11 cellular contexts compared by ENCODE assay signal in the genomic region with DNA sequence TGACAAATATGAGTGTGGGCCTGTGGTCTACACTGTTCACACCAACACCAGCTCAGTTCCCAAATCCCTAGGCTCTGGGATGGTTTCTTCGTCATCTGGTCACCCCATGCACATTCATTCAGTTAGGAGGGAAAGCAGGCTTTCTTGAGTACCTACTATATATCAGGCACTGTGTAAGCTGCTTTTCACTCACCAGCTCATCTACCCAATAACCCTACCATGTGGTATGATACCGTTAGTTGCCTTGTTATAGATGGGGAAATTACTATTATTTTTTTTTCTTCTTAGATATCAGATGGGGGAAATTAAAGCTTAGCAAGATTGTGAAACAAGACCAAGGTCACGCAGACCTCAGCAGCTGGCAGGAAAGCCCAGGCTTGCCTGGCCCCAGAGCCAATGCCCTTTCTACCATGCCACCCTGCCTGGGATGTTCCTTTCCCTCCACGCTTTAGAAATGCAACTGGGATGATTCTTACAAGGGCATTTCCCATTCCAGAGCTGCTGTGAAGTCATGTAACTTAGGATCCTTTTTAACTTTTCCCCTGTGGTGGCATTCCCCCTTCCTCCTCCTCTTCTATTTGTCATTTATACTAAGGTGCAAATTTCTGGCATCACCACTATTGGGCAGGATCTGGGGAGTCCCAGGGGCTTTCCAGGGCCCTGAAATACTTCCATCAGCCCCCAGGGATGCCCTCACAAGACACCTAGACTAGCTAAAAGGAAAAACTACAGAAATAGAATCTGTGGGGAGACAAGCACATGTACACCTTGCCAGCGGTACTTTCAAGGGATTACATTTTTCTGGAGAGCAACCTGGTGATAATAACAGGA.
A peak's percentile ranks its signal among the peaks of the same experiment; 100 is the strongest.
DNase-seq lines count a peak whose midpoint lies in the region; ATAC-seq and TF ChIP-seq lines count a peak whose summit lies in the region.
"Had no signal": no experiment of that assay in that cellular context is flagged by ENCODE, and none has a peak within 500 bp of the region (broad histone marks: within the 10 kb centered on the region; RNA-seq: fewer than 3 reads in every experiment).

No MANE protein-coding gene starts in this region.

- H3K9me3 ChIP-seq in breast epithelium (no peaks in the 10 kb centered on the region), mammary epithelial cell (replicated peaks; ENCODE audit: insufficient read depth, low read length) (no peaks in the 10 kb centered on the region), right lobe of liver (no peaks in the 10 kb centered on the region), subcutaneous abdominal adipose tissue (ENCODE audit: control insufficient read depth in 5 of 5, low read length in 5 of 5) (no peaks in the 10 kb centered on the region)
- H3K9me3 ChIP-seq: BE2C had no signal

- dilution Hi-C loops in mammary epithelial cell (cut with HindIII; ENCODE audit: low sequenced_read_pairs): loop anchor here (25.0 kb wide), 1 partner anchor 488 kb away; no protein-coding TSS in a partner anchor

- no peak overlapping the region for H3K4me2 ChIP-seq in mammary epithelial cell (ENCODE audit: insufficient read depth, low read depth, low read length)

- TF ChIP-seq CTCF in breast epithelium (IDR thresholded peaks at IDR 0.05): no peak
- no peak for TF ChIP-seq CTCF in mammary epithelial cell (conservative IDR thresholded peaks at IDR 0.05 in 1 of 2, IDR thresholded peaks at IDR 0.05 in 1 of 2; ENCODE audit: extremely low read depth in 1 of 2, insufficient read depth in 1 of 2, low read depth in 1 of 2, low read length in 2 of 2)
- no peak for TF ChIP-seq CTCF in right lobe of liver (IDR thresholded peaks at IDR 0.05)

- H3K9me3 Mint-ChIP-seq in T-helper 2 cell treated with Interferon-gamma antibody and Interleukin-4, amounts not matched to agents 5 μg/mL and 100 μg/mL, for 36 hours: no peaks in the 10 kb centered on the region

- H2AFZ ChIP-seq in mammary epithelial cell (ENCODE audit: low read depth, low read length): no peak overlapping the region

- no peaks in the 10 kb centered on the region for H3K79me2 ChIP-seq in mammary epithelial cell (ENCODE audit: insufficient read depth, low read length)

- H3K4me3 Mint-ChIP-seq in T-helper 2 cell treated with Interferon-gamma antibody and Interleukin-4, amounts not matched to agents 5 μg/mL and 100 μg/mL, for 36 hours: no peak overlapping the region

- intact Hi-C loops in breast epithelium (cut with DNase I; ENCODE audit: low total_unique reads): no loop called here
- intact Hi-C loops in mammary epithelial cell (cut with micrococcal nuclease): no loop called here
- intact Hi-C loops in right lobe of liver (cut with DNase I): no loop called here

- peaks cover 58% of the 10 kb centered on the region for H3K4me1 Mint-ChIP-seq in T-helper 2 cell treated with Interferon-gamma antibody and Interleukin-4, amounts not matched to agents 5 μg/mL and 100 μg/mL, for 36 hours (ENCODE audit: low read depth)

- H3K9ac ChIP-seq in mammary epithelial cell (ENCODE audit: insufficient read depth, low read length) (no peak overlapping the region), subcutaneous abdominal adipose tissue (ENCODE audit: low read length in 5 of 5) (peak overlapping the region in 1 of 5 donors; percentile 11)

- H3K27me3 ChIP-seq in breast epithelium (no peaks in the 10 kb centered on the region), mammary epithelial cell (ENCODE audit: insufficient read depth, low read length) (no peaks in the 10 kb centered on the region), right lobe of liver (no peaks in the 10 kb centered on the region), subcutaneous abdominal adipose tissue (ENCODE audit: control insufficient read depth in 5 of 5, insufficient read depth in 4 of 5, low read length in 5 of 5) (no peaks in the 10 kb centered on the region)
- H3K27me3 ChIP-seq: BE2C had no signal

- ATAC-seq in right lobe of liver (peak; percentile 38 to 58 (median 43)), HG03095 (IDR thresholded peaks at IDR 0.05; ENCODE audit: unreplicated experiment) (no peak), HG02759 (IDR thresholded peaks at IDR 0.05; ENCODE audit: unreplicated experiment) (no peak)

- TF ChIP-seq POLR2A in breast epithelium (IDR thresholded peaks at IDR 0.05): no peak
- TF ChIP-seq POLR2A in right lobe of liver (IDR thresholded peaks at IDR 0.05): no peak

- 56% methylated on average over 5 of the region's 5 CpGs for WGBS in mammary epithelial cell (ENCODE audit: low coverage, missing lambda C conversion rate)
- WGBS in right lobe of liver (ENCODE audit: insufficient coverage, low coverage, low lambda C conversion rate, missing lambda C conversion rate): 30% methylated on average over 5 of the region's 5 CpGs

- H4K20me1 ChIP-seq in mammary epithelial cell (ENCODE audit: insufficient read depth, low read length): no peaks in the 10 kb centered on the region

- peaks cover 28% of the 10 kb centered on the region for H3K36me3 Mint-ChIP-seq in T-helper 2 cell treated with Interferon-gamma antibody and Interleukin-4, amounts not matched to agents 5 μg/mL and 100 μg/mL, for 36 hours (ENCODE audit: low read depth)

- CTCF ChIA-PET in mammary epithelial cell (lab: Charles Lee; ENCODE audit: low non-redundant PET): no interaction called here

- H3K36me3 ChIP-seq in breast epithelium: no peaks in the 10 kb centered on the region
- H3K36me3 ChIP-seq in mammary epithelial cell (ENCODE audit: insufficient read depth, low read length): no peaks in the 10 kb centered on the region
- H3K36me3 ChIP-seq in right lobe of liver: no peaks in the 10 kb centered on the region
- no peaks in the 10 kb centered on the region for H3K36me3 ChIP-seq in subcutaneous abdominal adipose tissue (ENCODE audit: control insufficient read depth in 5 of 5, insufficient read depth in 5 of 5, low read length in 5 of 5)
- H3K36me3 ChIP-seq: BE2C had no signal

- DNase-seq in breast epithelium (ENCODE audit: low spot score in 2 of 2) (no peak), mammary epithelial cell (no peak), right lobe of liver (peak; percentile 59 to 79 (median 76))
- DNase-seq in T-helper 2 cell treated with Interferon-gamma antibody and Interleukin-4, amounts not matched to agents 5 μg/mL and 100 μg/mL, for 36 hours (ENCODE audit: low spot score): no peak
- DNase-seq in stimulated activated naive CD4-positive, alpha-beta T cell treated with Interleukin-2 at 50 U/mL for 16 hours (lab: John Stamatoyannopoulos, UW): no peak
- DNase-seq: GDM1, MM.1S had no signal

- H3K27ac Mint-ChIP-seq in T-helper 2 cell treated with Interferon-gamma antibody and Interleukin-4, amounts not matched to agents 5 μg/mL and 100 μg/mL, for 36 hours: peak overlapping the region; percentile 78

- H3K4me3 ChIP-seq in breast epithelium: no peak overlapping the region
- H3K4me3 ChIP-seq in mammary epithelial cell (replicated peaks in 1 of 3; ENCODE audit: insufficient read depth in 1 of 3, low read depth in 2 of 3, low read length in 3 of 3): no peak overlapping the region
- H3K4me3 ChIP-seq in right lobe of liver: no peak overlapping the region
- no peak overlapping the region for H3K4me3 ChIP-seq in subcutaneous abdominal adipose tissue (ENCODE audit: low read depth in 1 of 5, low read length in 5 of 5)

- H3K4me1 ChIP-seq in breast epithelium: peaks cover 0 to 9% of the 10 kb centered on the region in 2 donors
- peaks cover 3% of the 10 kb centered on the region for H3K4me1 ChIP-seq in mammary epithelial cell (ENCODE audit: insufficient read depth, low read length)
- peaks cover 0 to 64% (median 34%) of the 10 kb centered on the region in 4 donors for H3K4me1 ChIP-seq in right lobe of liver
- peaks cover 17 to 62% (median 60%) of the 10 kb centered on the region in 5 donors for H3K4me1 ChIP-seq in subcutaneous abdominal adipose tissue (ENCODE audit: control insufficient read depth in 5 of 5, insufficient read depth in 5 of 5, low read length in 5 of 5)

- in situ Hi-C loops in mammary epithelial cell (cut with MboI; ENCODE audit: low sequenced_read_pairs in 2 of 2): no loop called here

- H3K27me3 Mint-ChIP-seq in T-helper 2 cell treated with Interferon-gamma antibody and Interleukin-4, amounts not matched to agents 5 μg/mL and 100 μg/mL, for 36 hours (ENCODE audit: low read depth): no peaks in the 10 kb centered on the region

- no TSS peak for BruUV-seq in mammary epithelial cell (replicated peaks; lab: Mats Ljungman, UMichigan)

- peak overlapping the region; percentile 1 to 66 for H3K27ac ChIP-seq in breast epithelium
- no peak overlapping the region for H3K27ac ChIP-seq in mammary epithelial cell (ENCODE audit: insufficient read depth, low read depth, low read length)
- peak overlapping the region; percentile 33 to 64 (median 51) for H3K27ac ChIP-seq in right lobe of liver
- peak overlapping the region; percentile 82 for H3K27ac ChIP-seq in subcutaneous abdominal adipose tissue (ENCODE audit: low read depth, low read length)

Comparison
In these comparisons a context has a peak if more than half of its experiments do, and no peak if none do; other contexts are left out.
1. DNase-seq: peak in right lobe of liver (3 of 3); none in breast epithelium (0 of 2), mammary epithelial cell (single experiment), T-helper 2 cell treated with Interferon-gamma antibody and Interleukin-4, amounts not matched to agents 5 μg/mL and 100 μg/mL, for 36 hours (single experiment) and stimulated activated naive CD4-positive, alpha-beta T cell treated with Interleukin-2 at 50 U/mL for 16 hours (single experiment).
2. ATAC-seq: peak in right lobe of liver (4 of 4); none in HG03095 (single experiment) and HG02759 (single experiment).